Comparison of ENCODE assay signal across 3 cellular contexts in genomic region chr2:42961948-42962347, GRCh38.
TF ChIP-seq lines count a peak whose summit lies in the region.

No MANE protein-coding gene starts in this region.

TF ChIP-seq in IMR-90, 13 proteins besides CTCF, POLR2A, EP300 and RAD21:
- TF ChIP-seq FOS (IDR thresholded peaks at IDR 0.05; ENCODE audit: low read depth, low read length) = no peak
- no peak for TF ChIP-seq MAFK (IDR thresholded peaks at IDR 0.05; ENCODE audit: low read depth, low read length)
- TF ChIP-seq CHD1 (IDR thresholded peaks at IDR 0.05; ENCODE audit: low read depth, low read length) = no peak
- TF ChIP-seq RFX5 (IDR thresholded peaks at IDR 0.05; ENCODE audit: low read depth, low read length) = no peak
- TF ChIP-seq MXI1 (IDR thresholded peaks at IDR 0.05; ENCODE audit: borderline replicate concordance, low read depth, low read length) = no peak
- TF ChIP-seq NFE2L2 (IDR thresholded peaks at IDR 0.05; ENCODE audit: low read depth, low read length) = no peak
- no peak for TF ChIP-seq CEBPB (IDR thresholded peaks at IDR 0.05; ENCODE audit: low read depth, low read length)
- no peak for TF ChIP-seq MAZ (IDR thresholded peaks at IDR 0.05; ENCODE audit: borderline replicate concordance, low read depth, low read length)
- TF ChIP-seq SMC3 (IDR thresholded peaks at IDR 0.05; ENCODE audit: low read depth, low read length) = no peak
- no peak for TF ChIP-seq RCOR1 (IDR thresholded peaks at IDR 0.05; ENCODE audit: insufficient replicate concordance, low read length)
- no peak for TF ChIP-seq USF2 (IDR thresholded peaks at IDR 0.05; ENCODE audit: low read depth, low read length)
- no peak for TF ChIP-seq BHLHE40 (IDR thresholded peaks at IDR 0.05; ENCODE audit: low read depth, low read length)
- no peak for TF ChIP-seq ELK1 (IDR thresholded peaks at IDR 0.05; ENCODE audit: borderline replicate concordance, low read depth, low read length)

TF ChIP-seq in GM12878, 131 proteins besides CTCF, POLR2A, EP300 and RAD21:
- TF ChIP-seq E2F4 (IDR thresholded peaks at IDR 0.05; ENCODE audit: low read depth, low read length) (no peak), RELB (IDR thresholded peaks at IDR 0.05; ENCODE audit: low read depth) (no peak), ZSCAN29 (IDR thresholded peaks at IDR 0.05) (no peak), KAT2A (conservative IDR thresholded peaks at IDR 0.05; ENCODE audit: control insufficient read depth, low read depth, low read length) (no peak), NR2F1 (conservative IDR thresholded peaks at IDR 0.05) (no peak), SIN3A (IDR thresholded peaks at IDR 0.05; ENCODE audit: low read depth, low read length) (no peak)

TF ChIP-seq in SK-N-SH, 30 proteins besides CTCF, POLR2A, EP300 and RAD21:
- TF ChIP-seq TAF1 (IDR thresholded peaks at IDR 0.05; ENCODE audit: borderline replicate concordance, low read depth, low read length) (no peak), MXI1 (IDR thresholded peaks at IDR 0.05; ENCODE audit: low read depth, low read length) (no peak), SIN3A (IDR thresholded peaks at IDR 0.05; ENCODE audit: borderline replicate concordance, low read depth, low read length) (no peak)
